In the genomic region with DNA sequence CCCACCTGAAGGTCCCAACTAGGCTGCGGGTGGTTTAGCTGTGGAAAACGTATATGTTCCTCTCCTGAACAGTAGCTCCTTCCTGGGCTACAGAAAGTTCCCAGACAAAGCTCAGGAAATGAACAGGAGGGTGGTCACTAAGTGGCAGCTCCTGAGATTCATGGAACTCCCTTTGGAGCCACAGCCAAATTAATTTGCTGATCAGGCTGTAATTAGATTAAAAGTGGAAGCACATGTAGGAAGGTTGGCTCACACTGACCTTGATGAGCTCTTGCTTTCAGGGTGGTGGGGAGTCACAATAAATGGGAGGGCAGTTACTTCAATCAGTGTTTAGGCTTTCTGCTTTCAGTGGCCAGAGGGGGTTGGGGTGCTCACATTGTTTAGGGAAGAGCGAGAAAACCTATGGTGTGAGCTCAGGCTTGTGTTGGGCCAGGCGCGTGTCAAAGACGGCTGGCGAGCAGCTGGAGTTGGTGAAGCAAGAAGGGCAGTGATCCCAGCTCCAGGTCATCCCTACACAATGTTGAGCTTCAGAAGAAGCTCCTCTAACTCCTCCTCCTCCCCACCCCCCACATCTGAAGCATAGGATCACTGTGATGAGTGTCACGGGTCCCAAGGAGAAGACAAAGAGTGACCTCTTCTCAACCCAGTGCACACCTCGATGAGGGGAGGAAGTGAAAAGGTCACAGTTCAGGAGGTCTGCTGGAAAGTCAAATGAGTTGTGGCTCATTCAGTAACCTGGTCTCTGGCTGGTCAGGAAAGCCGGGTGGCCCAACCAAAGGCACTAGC, we compare ENCODE assay signal across 15 cellular contexts. TPM values are rescaled to one million over a fixed set of nuclear protein-coding genes. Genes with fewer than 3 reads are reported as not detected.
DNase-seq lines count a peak whose midpoint lies in the region; ATAC-seq and TF ChIP-seq lines count a peak whose summit lies in the region.
"Had no signal": no experiment of that assay in that cellular context is flagged by ENCODE, and none has a peak within 500 bp of the region (broad histone marks: within the 10 kb centered on the region; RNA-seq: fewer than 3 reads in every experiment).

No MANE protein-coding gene starts in this region.

- H3K4me2 ChIP-seq in SK-N-SH, result no peak overlapping the region

- no peaks in the 10 kb centered on the region for H3F3A ChIP-seq in SK-N-SH (replicated peaks; ENCODE audit: insufficient read depth)

- TF ChIP-seq CTCF in GM13976 (IDR thresholded peaks at IDR 0.05; ENCODE audit: borderline replicate concordance, control extremely low read depth, extremely low read depth, insufficient read depth, missing control alignments) (no peak), neural crest cell (conservative IDR thresholded peaks at IDR 0.05) (no peak), SK-N-SH (IDR thresholded peaks at IDR 0.05) (no peak)

- H3K4me1 ChIP-seq in SK-N-SH (ENCODE audit: control insufficient read depth in 1 of 2, insufficient read depth in 2 of 2, low read depth in 1 of 2, low read length in 1 of 2), result peaks cover 8 to 35% of the 10 kb centered on the region in 2 experiments; a peak in 2 of 4 replicates

- peak; percentile 70 for ATAC-seq in GM21390 (IDR thresholded peaks at IDR 0.05; ENCODE audit: unreplicated experiment)
- peak; percentile 55 for ATAC-seq in HG03442 (IDR thresholded peaks at IDR 0.05; ENCODE audit: unreplicated experiment)
- ATAC-seq in Right ventricle myocardium superior (ENCODE audit: poor library complexity), result no peak
- ATAC-seq: naive thymus-derived CD8-positive, alpha-beta T cell; sciatic nerve had no signal

- H3K27ac Mint-ChIP-seq in neural crest cell (ENCODE audit: unreplicated experiment), result peak overlapping the region; percentile 89

- no peak overlapping the region; a peak in 1 of 4 replicates for H3K27ac ChIP-seq in SK-N-SH (ENCODE audit: low read depth in 2 of 2, low read length in 1 of 2)

- peak; percentile 58 for DNase-seq in GM13976 (ENCODE audit: low spot score)
- no peak for DNase-seq in neural crest cell (ENCODE audit: low read depth, low spot score)
- DNase-seq in SK-N-SH, result no peak
- no peak for DNase-seq in Right ventricle myocardium superior
- no peak for DNase-seq in activated naive CD4-positive, alpha-beta T cell treated with anti-CD3 and anti-CD28 coated beads, Interleukin-2, amount 50 U/mL, for 16 hours
- DNase-seq in SHP77 treated with DMSO at 0.1 percent for 48 hours (lab: John Stamatoyannopoulos, UW), result no peak
- DNase-seq: activated CD4-positive, alpha-beta T cell treated with anti-CD3 and anti-CD28 coated beads, Interleukin-2, amount 50 U/mL, for 48 hours; activated gamma-delta T cell; CD4-positive, CD25-positive, alpha-beta regulatory T cell; kidney glomerular epithelial cell; MV-4-11; naive thymus-derived CD8-positive, alpha-beta T cell had no signal

- CTCF ChIA-PET in SK-N-SH (lab: Yijun Ruan, JAX), result no interaction called here

- in situ Hi-C loops in GM13976 (cut with MboI; ENCODE audit: low sequenced_read_pairs, unreplicated experiment), result no loop called here

- no peaks in the 10 kb centered on the region for H3K9me2 ChIP-seq in SK-N-SH

- H3K4me3 ChIP-seq in SK-N-SH (ENCODE audit: low read depth in 2 of 2, low read length in 1 of 2), result no peak overlapping the region

- no peak overlapping the region for H3K9ac ChIP-seq in SK-N-SH

- peak overlapping the region; percentile 22 for H3K4me3 Mint-ChIP-seq in neural crest cell
- H3K4me3 Mint-ChIP-seq: CD4-positive, CD25-positive, alpha-beta regulatory T cell; naive thymus-derived CD8-positive, alpha-beta T cell had no signal

- no peaks in the 10 kb centered on the region for H4K20me1 ChIP-seq in SK-N-SH (ENCODE audit: insufficient read depth)

- H3K27me3 ChIP-seq in SK-N-SH (ENCODE audit: insufficient read depth), result no peaks in the 10 kb centered on the region

- H2AFZ ChIP-seq in SK-N-SH (ENCODE audit: low read depth), result no peak overlapping the region

- no peak for TF ChIP-seq EP300 in SK-N-SH (IDR thresholded peaks at IDR 0.05; ENCODE audit: borderline replicate concordance in 1 of 2, low read depth in 1 of 2, low read length in 1 of 2)

- peaks cover 5% of the 10 kb centered on the region for H3K9me3 Mint-ChIP-seq in neural crest cell
- H3K9me3 Mint-ChIP-seq: CD4-positive, CD25-positive, alpha-beta regulatory T cell; naive thymus-derived CD8-positive, alpha-beta T cell had no signal

- peaks cover 26% of the 10 kb centered on the region for H3K4me1 Mint-ChIP-seq in neural crest cell

- peaks cover 6% of the 10 kb centered on the region; the same call in 1 of the 2 replicates for H3K79me2 ChIP-seq in SK-N-SH (ENCODE audit: insufficient read depth)

- H3K27me3 Mint-ChIP-seq in neural crest cell (ENCODE audit: low read depth), result no peaks in the 10 kb centered on the region
- H3K27me3 Mint-ChIP-seq: CD4-positive, CD25-positive, alpha-beta regulatory T cell; naive thymus-derived CD8-positive, alpha-beta T cell had no signal

- POLR2A ChIA-PET in SK-N-SH (lab: Yijun Ruan, JAX), result interaction anchor here (0.6 to 1.5 kb wide), 4 partner anchors 19 to 292 kb away, joined by 3 to 5 read pairs (median 4); no protein-coding TSS in a partner anchor

- intact Hi-C loops in Right ventricle myocardium superior (cut with DNase I), result no loop called here

- H3K36me3 Mint-ChIP-seq in neural crest cell (ENCODE audit: low read depth), result peaks cover 6% of the 10 kb centered on the region

- H3K9me3 ChIP-seq in SK-N-SH, result no peaks in the 10 kb centered on the region

- WGBS in SK-N-SH (ENCODE audit: low lambda C conversion rate), result 90% methylated on average over 10 of the region's 10 CpGs

- TF ChIP-seq RAD21 in SK-N-SH (IDR thresholded peaks at IDR 0.05; ENCODE audit: low read length), result no peak

- H3K36me3 ChIP-seq in SK-N-SH (replicated peaks in 1 of 2; ENCODE audit: control insufficient read depth in 1 of 2, insufficient read depth in 2 of 2, low read length in 1 of 2), result no peaks in the 10 kb centered on the region

TF ChIP-seq in SK-N-SH, 30 proteins besides CTCF, POLR2A, EP300 and RAD21:
- TF ChIP-seq GABPA (IDR thresholded peaks at IDR 0.05; ENCODE audit: low read depth), result no peak
- no peak for TF ChIP-seq MXI1 (IDR thresholded peaks at IDR 0.05; ENCODE audit: low read depth, low read length)
- TF ChIP-seq, protein P1, sequence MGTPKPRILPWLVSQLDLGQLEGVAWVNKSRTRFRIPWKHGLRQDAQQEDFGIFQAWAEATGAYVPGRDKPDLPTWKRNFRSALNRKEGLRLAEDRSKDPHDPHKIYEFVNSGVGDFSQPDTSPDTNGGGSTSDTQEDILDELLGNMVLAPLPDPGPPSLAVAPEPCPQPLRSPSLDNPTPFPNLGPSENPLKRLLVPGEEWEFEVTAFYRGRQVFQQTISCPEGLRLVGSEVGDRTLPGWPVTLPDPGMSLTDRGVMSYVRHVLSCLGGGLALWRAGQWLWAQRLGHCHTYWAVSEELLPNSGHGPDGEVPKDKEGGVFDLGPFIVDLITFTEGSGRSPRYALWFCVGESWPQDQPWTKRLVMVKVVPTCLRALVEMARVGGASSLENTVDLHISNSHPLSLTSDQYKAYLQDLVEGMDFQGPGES (IDR thresholded peaks at IDR 0.05; ENCODE audit: low read depth, low read length), result no peak
- TF ChIP-seq YY1 (IDR thresholded peaks at IDR 0.05; ENCODE audit: low read depth), result no peak
- no peak for TF ChIP-seq RXRA (IDR thresholded peaks at IDR 0.05; ENCODE audit: borderline replicate concordance, low read depth)

RNA-seq across cellular contexts. Expression of a gene that starts 42.5 kb away (rescaled TPM):
- total RNA-seq in neural crest cell, result 32.1 and 33.5 TPM in 2 replicates
- 29.0 and 33.7 TPM in 2 replicates for polyA plus RNA-seq in SK-N-SH (2012; rRNA removed)
- polyA plus RNA-seq in SK-N-SH (2012; cell fraction: cytosol; rRNA removed), result 26.8 and 30.3 TPM in 2 replicates
- polyA plus RNA-seq in SK-N-SH (2012; cell fraction: nucleus; rRNA removed), result 27.4 and 30.0 TPM in 2 replicates
- total RNA-seq in Right ventricle myocardium superior, result 16.1 TPM
